ENCODE assay signal across 13 cellular contexts in the genomic region with DNA sequence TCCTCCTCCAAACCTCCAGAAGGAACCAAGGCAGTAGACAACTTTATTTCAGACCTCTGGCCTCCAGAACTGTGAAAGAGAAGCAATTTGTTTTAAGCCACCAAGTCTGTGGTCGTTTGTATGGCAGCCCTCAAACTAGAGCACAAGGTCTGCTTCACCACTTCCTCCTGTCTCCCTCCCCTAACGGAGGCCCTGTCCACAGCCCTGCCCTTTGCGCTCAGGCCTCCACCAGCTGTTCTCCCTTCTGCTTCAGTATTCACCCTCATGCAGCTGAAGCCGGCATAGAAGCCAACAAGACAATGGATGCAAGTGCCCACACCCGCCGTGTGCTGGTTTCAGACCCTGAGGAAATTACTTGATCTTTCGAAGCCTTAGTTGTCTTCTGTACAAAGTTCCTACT.
DNase-seq lines count a peak whose midpoint lies in the region; ATAC-seq and TF ChIP-seq lines count a peak whose summit lies in the region.
"Had no signal": no experiment of that assay in that cellular context is flagged by ENCODE, and none has a peak within 500 bp of the region (broad histone marks: within the 10 kb centered on the region; RNA-seq: fewer than 3 reads in every experiment).

No MANE protein-coding gene starts in this region.

- no peaks in the 10 kb centered on the region for H3K36me3 Mint-ChIP-seq in natural killer cell
- H3K36me3 Mint-ChIP-seq: activated naive CD8-positive, alpha-beta T cell; naive B cell had no signal

- no peaks in the 10 kb centered on the region for H3K9me3 Mint-ChIP-seq in natural killer cell
- H3K9me3 Mint-ChIP-seq: naive B cell had no signal

- peak overlapping the region; percentile 40 for H3K4me3 Mint-ChIP-seq in natural killer cell
- H3K4me3 Mint-ChIP-seq: activated naive CD8-positive, alpha-beta T cell; naive B cell had no signal

- no peak for TF ChIP-seq CTCF in natural killer cell (IDR thresholded peaks at IDR 0.05)

- intact Hi-C loops in natural killer cell (cut with micrococcal nuclease): no loop called here

- no peaks in the 10 kb centered on the region for H3K27me3 Mint-ChIP-seq in natural killer cell (ENCODE audit: low read depth in 2 of 2)
- H3K27me3 Mint-ChIP-seq: activated naive CD8-positive, alpha-beta T cell; naive B cell had no signal

- peak overlapping the region in 1 of 2 donors; percentile 60 for H3K27ac Mint-ChIP-seq in natural killer cell
- H3K27ac Mint-ChIP-seq: activated naive CD8-positive, alpha-beta T cell had no signal

- H3K4me1 Mint-ChIP-seq in natural killer cell: peaks cover 18 to 20% of the 10 kb centered on the region in 2 donors

- DNase-seq in MV-4-11 (lab: John Stamatoyannopoulos, UW): peak; percentile 97
- DNase-seq in natural killer cell: no peak
- no peak for DNase-seq in stimulated activated CD8-positive, alpha-beta memory T cell treated with anti-CD3 and anti-CD28 coated beads, Interleukin-4, amount 100 ng/mL, for 48 hours
- DNase-seq: colonic mucosa, IMR-90, naive B cell, sigmoid colon, T-helper 9 cell had no signal

- peak; percentile 36 for ATAC-seq in GM18519 (IDR thresholded peaks at IDR 0.05; ENCODE audit: low FRiP score, unreplicated experiment)
- ATAC-seq in HG02884 (IDR thresholded peaks at IDR 0.05; ENCODE audit: unreplicated experiment): peak; percentile 27
- peak in 1 of 3 donors; percentile 68 for ATAC-seq in natural killer cell
- ATAC-seq in HG02970 (IDR thresholded peaks at IDR 0.05; ENCODE audit: low FRiP score, unreplicated experiment): no peak
- no peak for ATAC-seq in GM19463 (IDR thresholded peaks at IDR 0.05; ENCODE audit: unreplicated experiment)

Comparison
In these comparisons a context has a peak if more than half of its experiments do, and no peak if none do; other contexts are left out.
1. ATAC-seq: peak in GM18519 (single experiment) and HG02884 (single experiment); none in HG02970 (single experiment) and GM19463 (single experiment).